ENCODE assay signal across 8 cellular contexts in the genomic region with DNA sequence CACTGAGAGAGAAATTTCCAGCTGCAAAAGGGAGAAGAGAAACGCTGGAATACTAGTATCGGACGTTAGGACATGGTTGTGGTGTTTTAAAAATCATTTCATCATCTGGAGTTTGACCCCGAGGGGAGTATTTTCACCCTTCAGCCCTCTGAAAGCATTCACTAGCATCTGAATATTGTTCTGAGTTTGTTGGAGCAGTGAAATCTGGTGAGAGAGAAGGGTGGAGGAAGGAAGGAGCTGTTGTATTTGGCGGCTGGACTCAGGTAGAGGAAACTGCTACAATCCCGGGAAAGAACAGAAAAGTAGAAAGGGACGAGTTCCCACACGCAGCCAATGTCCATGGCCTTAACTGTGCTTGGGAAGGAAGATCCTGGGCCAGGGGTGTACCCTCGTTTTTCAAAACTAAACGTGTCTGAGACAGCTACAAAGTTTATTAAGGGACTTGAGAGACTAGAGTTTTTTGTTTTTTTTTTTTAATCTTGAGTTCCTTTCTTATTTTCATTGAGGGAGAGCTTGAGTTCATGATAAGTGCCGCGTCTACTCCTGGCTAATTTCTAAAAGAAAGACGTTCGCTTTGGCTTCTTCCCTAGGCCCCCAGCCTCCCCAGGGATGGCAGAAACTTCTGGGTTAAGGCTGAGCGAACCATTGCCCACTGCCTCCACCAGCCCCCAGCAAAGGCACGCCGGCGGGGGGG. TPM values are rescaled to one million over a fixed set of nuclear protein-coding genes. Genes with fewer than 3 reads are reported as not detected.
A peak's percentile ranks its signal among the peaks of the same experiment; 100 is the strongest.
DNase-seq lines count a peak whose midpoint lies in the region; ATAC-seq and TF ChIP-seq lines count a peak whose summit lies in the region.

No MANE protein-coding gene starts in this region.

- DNase-seq in NCI-H510A treated with DMSO at 0.1 percent for 48 hours (lab: John Stamatoyannopoulos, UW) (peak; percentile 30), NCI-H510A (lab: John Stamatoyannopoulos, UW) (no peak), NCI-H526 treated with DMSO at 0.1 percent for 48 hours (lab: John Stamatoyannopoulos, UW) (peak; percentile 68), right lobe of liver (no peak), testis (no peak)
- peak; percentile 35 for DNase-seq in central memory CD4-positive, alpha-beta T cell

- H3K36me3 ChIP-seq in right lobe of liver = peaks cover 0 to 14% (median 4%) of the 10 kb centered on the region in 4 donors
- no peaks in the 10 kb centered on the region for H3K36me3 ChIP-seq in testis (ENCODE audit: low read depth, missing control alignments)

- peak overlapping the region; percentile 68 to 84 (median 77) for H3K4me3 ChIP-seq in right lobe of liver
- peak overlapping the region; percentile 86 to 98 for H3K4me3 ChIP-seq in testis

- H3K27ac ChIP-seq in right lobe of liver (peak overlapping the region; percentile 98 to 100 (median 99)), testis (peak overlapping the region; percentile 95 to 100)

- no peak for TF ChIP-seq CTCF in right lobe of liver (IDR thresholded peaks at IDR 0.05)
- no peak for TF ChIP-seq CTCF in testis (IDR thresholded peaks at IDR 0.05)

- TF ChIP-seq POLR2A in right lobe of liver (IDR thresholded peaks at IDR 0.05) = no peak
- TF ChIP-seq POLR2A in testis (IDR thresholded peaks at IDR 0.05) = no peak

- ATAC-seq in right lobe of liver = peak; percentile 5 to 30 (median 8)
- no peak for ATAC-seq in GM18867 (IDR thresholded peaks at IDR 0.05; ENCODE audit: unreplicated experiment)
- no peak for ATAC-seq in HG03045 (IDR thresholded peaks at IDR 0.05; ENCODE audit: unreplicated experiment)

- WGBS in right lobe of liver (ENCODE audit: insufficient coverage, low coverage, low lambda C conversion rate, missing lambda C conversion rate) = 2% methylated on average over 14 of the region's 18 CpGs
- WGBS in testis, 2 donors = 1 to 2% methylated on average over 14 to 18 of the region's 18 CpGs

- peaks cover 0 to 37% (median 16%) of the 10 kb centered on the region in 4 donors for H3K4me1 ChIP-seq in right lobe of liver
- peaks cover 21% of the 10 kb centered on the region for H3K4me1 ChIP-seq in testis

- H3K27me3 ChIP-seq in right lobe of liver (no peaks in the 10 kb centered on the region), testis (no peaks in the 10 kb centered on the region)

- intact Hi-C loops in right lobe of liver (cut with DNase I) = no loop called here
- intact Hi-C loops in testis (cut with DNase I; ENCODE audit: low total_unique reads) = no loop called here

- H3K9me3 ChIP-seq in right lobe of liver (no peaks in the 10 kb centered on the region), testis (no peaks in the 10 kb centered on the region)

RNA-seq across cellular contexts. Expression of a gene that starts 0.9 kb away (rescaled TPM):
- total RNA-seq in right lobe of liver (10 to 100 TPM; 18.3 to 28.6 (median 24.5) TPM), testis (10 to 100 TPM; 76.1 to 98.9 TPM)
- polyA plus RNA-seq in testis (ENCODE audit: insufficient read depth, low read depth, low replicate concordance) = 59.2 TPM

RNA-seq across cellular contexts. Expression of a gene that starts 20.3 kb away (rescaled TPM):
- total RNA-seq in right lobe of liver (under 1 TPM in 1 of 6 experiments, not detected in 5; 0.11 TPM), testis (1 to 10 TPM; 2.1 to 2.9 TPM)
- polyA plus RNA-seq in testis (ENCODE audit: insufficient read depth, low read depth, low replicate concordance) = 4.1 TPM

Comparison
In these comparisons a context has a peak if more than half of its experiments do, and no peak if none do; other contexts are left out.
1. DNase-seq: peak in NCI-H510A treated with DMSO at 0.1 percent for 48 hours (single experiment), NCI-H526 treated with DMSO at 0.1 percent for 48 hours (single experiment) and central memory CD4-positive, alpha-beta T cell (single experiment); none in NCI-H510A (single experiment), right lobe of liver (0 of 3) and testis (single experiment).
2. ATAC-seq: peak in right lobe of liver (4 of 4); none in GM18867 (single experiment) and HG03045 (single experiment).